11 cellular contexts compared by ENCODE assay signal in genomic region chr18:46623541-46623940, GRCh38. TPM values are rescaled to one million over a fixed set of nuclear protein-coding genes. Genes with fewer than 3 reads are reported as not detected.
DNase-seq lines count a peak whose midpoint lies in the region; ATAC-seq and TF ChIP-seq lines count a peak whose summit lies in the region.
"Had no signal": no experiment of that assay in that cellular context is flagged by ENCODE, and none has a peak within 500 bp of the region (broad histone marks: within the 10 kb centered on the region; RNA-seq: fewer than 3 reads in every experiment).

No MANE protein-coding gene starts in this region.

- DNase-seq in EH (ENCODE audit: low read depth), result peak; percentile 1
- peak; percentile 56 for DNase-seq in activated CD4-positive, alpha-beta T cell treated with anti-CD3 and anti-CD28 coated beads, Interleukin-2, amount 10 ng/mL, durations not matched to agents 7 days and 5 days
- DNase-seq in effector memory CD8-positive, alpha-beta T cell, result peak in 2 of 3 experiments; percentile 2 to 8

- CTCF ChIA-PET in activated CD4-positive, alpha-beta T cell treated with anti-CD3 and anti-CD28 coated beads, Interleukin-2, amount 10 ng/mL, durations not matched to agents 7 days and 5 days (lab: Charles Lee), result interaction anchor here (1.2 to 1.6 kb wide), 2 partner anchors 9 to 450 kb away, joined by 3 to 5 read pairs; a partner anchor contains a TSS

- no peak overlapping the region for H3K4me2 ChIP-seq in parathyroid adenoma (ENCODE audit: low read length)

- H2AFZ ChIP-seq in parathyroid adenoma, result peak overlapping the region; percentile 14

- no peaks in the 10 kb centered on the region for H3K9me3 Mint-ChIP-seq in activated CD4-positive, alpha-beta T cell treated with anti-CD3 and anti-CD28 coated beads, Interleukin-2, amount 10 ng/mL, durations not matched to agents 7 days and 5 days
- H3K9me3 Mint-ChIP-seq in effector memory CD8-positive, alpha-beta T cell, result no peaks in the 10 kb centered on the region

- no peak overlapping the region for H3K9ac ChIP-seq in parathyroid adenoma

- no peaks in the 10 kb centered on the region for H3K9me3 ChIP-seq in parathyroid adenoma (ENCODE audit: control insufficient read depth, low read length)
- H3K9me3 ChIP-seq: HAP-1 had no signal

- H3K4me3 ChIP-seq in parathyroid adenoma (ENCODE audit: low read depth, low read length), result no peak overlapping the region
- H3K4me3 ChIP-seq: cardiac muscle cell, HAP-1, SK-N-MC had no signal

- H3K27me3 Mint-ChIP-seq in activated CD4-positive, alpha-beta T cell treated with anti-CD3 and anti-CD28 coated beads, Interleukin-2, amount 10 ng/mL, durations not matched to agents 7 days and 5 days, result peaks cover 7% of the 10 kb centered on the region
- H3K27me3 Mint-ChIP-seq in effector memory CD8-positive, alpha-beta T cell, result peaks cover 6 to 42% of the 10 kb centered on the region in 2 donors

- peak overlapping the region; percentile 94 for H3K27ac Mint-ChIP-seq in activated CD4-positive, alpha-beta T cell treated with anti-CD3 and anti-CD28 coated beads, Interleukin-2, amount 10 ng/mL, durations not matched to agents 7 days and 5 days
- peak overlapping the region; percentile 80 to 89 for H3K27ac Mint-ChIP-seq in effector memory CD8-positive, alpha-beta T cell

- no peak overlapping the region for H3K27ac ChIP-seq in parathyroid adenoma
- H3K27ac ChIP-seq: cardiac muscle cell, SK-N-MC had no signal

- POLR2A ChIA-PET in activated CD4-positive, alpha-beta T cell treated with anti-CD3 and anti-CD28 coated beads, Interleukin-2, amount 10 ng/mL, durations not matched to agents 7 days and 5 days (lab: Charles Lee), result no interaction called here

- H3K36me3 ChIP-seq in parathyroid adenoma (ENCODE audit: control insufficient read depth, insufficient read depth, low read length), result no peaks in the 10 kb centered on the region
- H3K36me3 ChIP-seq: cardiac muscle cell, HAP-1 had no signal

- TF ChIP-seq CTCF in parathyroid adenoma (IDR thresholded peaks at IDR 0.05), result no peak

- peaks cover 2% of the 10 kb centered on the region for H3K36me3 Mint-ChIP-seq in activated CD4-positive, alpha-beta T cell treated with anti-CD3 and anti-CD28 coated beads, Interleukin-2, amount 10 ng/mL, durations not matched to agents 7 days and 5 days (ENCODE audit: low read depth)
- no peaks in the 10 kb centered on the region for H3K36me3 Mint-ChIP-seq in effector memory CD8-positive, alpha-beta T cell (ENCODE audit: insufficient read depth)

- H3K79me2 ChIP-seq in parathyroid adenoma, result no peaks in the 10 kb centered on the region

- peak; percentile 51 for ATAC-seq in effector memory CD8-positive, alpha-beta T cell (replicated peaks)
- no peak for ATAC-seq in HG02884 (IDR thresholded peaks at IDR 0.05; ENCODE audit: unreplicated experiment)
- ATAC-seq in GM21529 (IDR thresholded peaks at IDR 0.05; ENCODE audit: unreplicated experiment), result no peak
- ATAC-seq in HG03521 (IDR thresholded peaks at IDR 0.05; ENCODE audit: unreplicated experiment), result no peak
- ATAC-seq in GM19328 (IDR thresholded peaks at IDR 0.05; ENCODE audit: unreplicated experiment), result no peak

- H3K4me1 Mint-ChIP-seq in activated CD4-positive, alpha-beta T cell treated with anti-CD3 and anti-CD28 coated beads, Interleukin-2, amount 10 ng/mL, durations not matched to agents 7 days and 5 days, result peaks cover 40% of the 10 kb centered on the region
- peaks cover 16 to 35% of the 10 kb centered on the region in 2 donors for H3K4me1 Mint-ChIP-seq in effector memory CD8-positive, alpha-beta T cell (ENCODE audit: low read depth in 2 of 2)

- peaks cover 38% of the 10 kb centered on the region for H3K4me1 ChIP-seq in parathyroid adenoma
- H3K4me1 ChIP-seq: HAP-1 had no signal

- no peak overlapping the region for H3K4me3 Mint-ChIP-seq in activated CD4-positive, alpha-beta T cell treated with anti-CD3 and anti-CD28 coated beads, Interleukin-2, amount 10 ng/mL, durations not matched to agents 7 days and 5 days
- H3K4me3 Mint-ChIP-seq in effector memory CD8-positive, alpha-beta T cell, result peak overlapping the region; percentile 42 to 71

- no peaks in the 10 kb centered on the region for H3K27me3 ChIP-seq in parathyroid adenoma (ENCODE audit: control insufficient read depth, insufficient read depth, low read length)

RNA-seq across cellular contexts. Expression of gene LOXHD1, which starts 33.5 kb away (rescaled TPM):
- total RNA-seq in activated CD4-positive, alpha-beta T cell treated with anti-CD3 and anti-CD28 coated beads, Interleukin-2, amount 10 ng/mL, durations not matched to agents 7 days and 5 days, result under 1 TPM; 0.25 to 0.35 TPM

Comparison
In these comparisons a context has a peak if more than half of its experiments do, and no peak if none do; other contexts are left out.
1. DNase-seq: peak in every context shown above with its lines; median percentile 56 in activated CD4-positive, alpha-beta T cell treated with anti-CD3 and anti-CD28 coated beads, Interleukin-2, amount 10 ng/mL, durations not matched to agents 7 days and 5 days; 5 in effector memory CD8-positive, alpha-beta T cell; 1 in EH.